ENCODE assay signal across 12 cellular contexts in genomic region chr1:182248721-182249120, GRCh38.
DNase-seq lines count a peak whose midpoint lies in the region; ATAC-seq and TF ChIP-seq lines count a peak whose summit lies in the region.
"Had no signal": no experiment of that assay in that cellular context is flagged by ENCODE, and none has a peak within 500 bp of the region (broad histone marks: within the 10 kb centered on the region; RNA-seq: fewer than 3 reads in every experiment).

No MANE protein-coding gene starts in this region.

- DNase-seq in activated CD4-positive, alpha-beta T cell treated with anti-CD3 and anti-CD28 coated beads, Interleukin-2, amount 10 ng/mL, durations not matched to agents 24 days and 14 days = peak; percentile 65
- no peak for DNase-seq in activated CD4-positive, alpha-beta T cell treated with anti-CD3 and anti-CD28 coated beads for 4 hours
- DNase-seq in nephron progenitor cell = no peak
- no peak for DNase-seq in GDM1 (lab: John Stamatoyannopoulos, UW)
- no peak for DNase-seq in glomerular visceral epithelial cell (ENCODE audit: extremely low spot score)
- DNase-seq in dedifferentiated amniotic fluid mesenchymal stem cell (ENCODE audit: extremely low spot score) = no peak
- DNase-seq: NCI-H1436 had no signal

- no peaks in the 10 kb centered on the region for H3K27me3 Mint-ChIP-seq in activated CD4-positive, alpha-beta T cell treated with anti-CD3 and anti-CD28 coated beads, Interleukin-2, amount 10 ng/mL, durations not matched to agents 24 days and 14 days
- peaks cover 3% of the 10 kb centered on the region for H3K27me3 Mint-ChIP-seq in nephron progenitor cell (ENCODE audit: low read depth, poor library complexity)

- H3K4me3 Mint-ChIP-seq in activated CD4-positive, alpha-beta T cell treated with anti-CD3 and anti-CD28 coated beads, Interleukin-2, amount 10 ng/mL, durations not matched to agents 24 days and 14 days = peak overlapping the region; percentile 45
- no peak overlapping the region for H3K4me3 Mint-ChIP-seq in nephron progenitor cell
- H3K4me3 Mint-ChIP-seq: memory B cell had no signal

- H3K9me3 Mint-ChIP-seq in activated CD4-positive, alpha-beta T cell treated with anti-CD3 and anti-CD28 coated beads, Interleukin-2, amount 10 ng/mL, durations not matched to agents 24 days and 14 days = no peaks in the 10 kb centered on the region
- H3K9me3 Mint-ChIP-seq in nephron progenitor cell = no peaks in the 10 kb centered on the region

- H3K27ac Mint-ChIP-seq in activated CD4-positive, alpha-beta T cell treated with anti-CD3 and anti-CD28 coated beads, Interleukin-2, amount 10 ng/mL, durations not matched to agents 24 days and 14 days = peak overlapping the region; percentile 80
- peak overlapping the region; percentile 85 for H3K27ac Mint-ChIP-seq in nephron progenitor cell
- H3K27ac Mint-ChIP-seq: memory B cell had no signal

- H3K4me1 Mint-ChIP-seq in activated CD4-positive, alpha-beta T cell treated with anti-CD3 and anti-CD28 coated beads, Interleukin-2, amount 10 ng/mL, durations not matched to agents 24 days and 14 days = peaks cover 14% of the 10 kb centered on the region
- H3K4me1 Mint-ChIP-seq in nephron progenitor cell = peaks cover 10% of the 10 kb centered on the region

- intact Hi-C loops in activated CD4-positive, alpha-beta T cell treated with anti-CD3 and anti-CD28 coated beads, Interleukin-2, amount 10 ng/mL, durations not matched to agents 24 days and 14 days (cut with micrococcal nuclease) = loop anchor here (1.0 to 10.0 kb wide), 6 partner anchors 54 to 466 kb away; partner anchors contain the start of gene GLUL

- H3K36me3 Mint-ChIP-seq in activated CD4-positive, alpha-beta T cell treated with anti-CD3 and anti-CD28 coated beads, Interleukin-2, amount 10 ng/mL, durations not matched to agents 24 days and 14 days (ENCODE audit: low read depth) = no peaks in the 10 kb centered on the region
- no peaks in the 10 kb centered on the region for H3K36me3 Mint-ChIP-seq in nephron progenitor cell (ENCODE audit: low read depth)

- ATAC-seq in GM21381 (IDR thresholded peaks at IDR 0.05; ENCODE audit: unreplicated experiment) (peak; percentile 23), HG03432 (IDR thresholded peaks at IDR 0.05; ENCODE audit: unreplicated experiment) (peak; percentile 30)
- ATAC-seq: A549, HCT116 had no signal

- no peak for TF ChIP-seq CTCF in nephron progenitor cell (IDR thresholded peaks at IDR 0.05)
